In the genomic region with DNA sequence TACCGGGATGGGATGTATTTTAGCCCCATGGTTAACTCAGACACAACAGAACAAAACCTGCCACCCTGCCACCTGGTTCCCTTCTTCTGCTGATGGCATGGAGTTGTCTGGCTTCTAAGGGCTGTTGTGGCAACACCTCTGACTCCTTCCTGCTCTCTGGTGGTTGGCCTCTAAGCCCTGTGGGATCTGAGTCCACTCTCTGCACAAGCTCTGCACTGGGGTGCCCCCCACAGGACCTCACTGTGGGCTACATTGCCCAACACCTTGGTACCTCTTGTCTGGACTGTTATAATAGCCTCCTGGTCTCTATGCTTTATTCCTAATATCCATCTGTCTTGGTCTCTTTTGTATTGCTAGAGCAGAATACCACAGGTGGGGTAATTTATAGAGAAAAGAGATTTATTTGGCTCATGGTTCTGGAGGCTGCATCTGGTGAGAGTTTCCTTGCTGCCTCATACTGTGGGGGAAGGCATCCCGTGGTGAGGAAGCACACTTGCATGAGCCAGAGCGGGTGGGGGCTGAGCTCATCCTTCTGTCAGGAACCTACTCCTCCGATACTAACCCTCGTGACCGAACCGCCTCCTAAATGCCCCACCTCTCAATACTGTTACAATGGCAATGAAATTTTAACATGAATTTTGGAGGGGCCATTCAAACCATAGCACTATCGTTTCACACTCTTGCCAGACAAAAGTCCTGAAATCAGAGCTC, we compare ENCODE assay signal across 15 cellular contexts.
"Had no signal": no experiment of that assay in that cellular context is flagged by ENCODE, and none has a peak within 500 bp of the region (broad histone marks: within the 10 kb centered on the region; RNA-seq: fewer than 3 reads in every experiment).

No MANE protein-coding gene starts in this region.

- H3K4me1 ChIP-seq: lower lobe of right lung, upper lobe of left lung had no signal

- H3K4me3 ChIP-seq: lower lobe of right lung, mucosa of descending colon, upper lobe of left lung had no signal

- H3K9me3 Mint-ChIP-seq: activated naive CD4-positive, alpha-beta T cell treated with anti-CD3 and anti-CD28 coated beads, Interleukin-2, amount 50 U/mL, for 24 hours; T-helper 2 cell treated with Interferon-gamma antibody and Interleukin-4, amounts not matched to agents 5 μg/mL and 100 μg/mL, for 36 hours had no signal

- H3K27me3 Mint-ChIP-seq: effector memory CD8-positive, alpha-beta T cell had no signal

- DNase-seq: activated effector memory CD4-positive, alpha-beta T cell treated with Interleukin-2 at 50 U/mL for 16 hours; amniotic stem cell; effector memory CD8-positive, alpha-beta T cell; immature natural killer cell; left cardiac atrium; lower lobe of right lung; mucosa of descending colon; naive thymus-derived CD8-positive, alpha-beta T cell; stimulated activated CD4-positive, alpha-beta T cell treated with anti-CD3 and anti-CD28 coated beads, Interleukin-12 subunit alpha, Interleukin-12 subunit beta, amount 100 ng/mL, for 4 hours; stimulated activated naive CD4-positive, alpha-beta T cell; upper lobe of left lung had no signal

- H3K27me3 ChIP-seq: upper lobe of left lung had no signal

- ATAC-seq: activated CD4-positive, CD25-positive, alpha-beta regulatory T cell treated with anti-CD3 and anti-CD28 coated beads, Interleukin-2, amount 50 U/mL, for 24 hours; effector memory CD8-positive, alpha-beta T cell; lower lobe of right lung; mucosa of descending colon; naive thymus-derived CD8-positive, alpha-beta T cell had no signal

- H3K36me3 Mint-ChIP-seq: activated naive CD4-positive, alpha-beta T cell treated with anti-CD3 and anti-CD28 coated beads, Interleukin-2, amount 50 U/mL, for 24 hours; brain had no signal

- H3K27ac Mint-ChIP-seq: activated naive CD4-positive, alpha-beta T cell treated with anti-CD3 and anti-CD28 coated beads, Interleukin-2, amount 50 U/mL, for 24 hours; brain; effector memory CD8-positive, alpha-beta T cell; immature natural killer cell; naive thymus-derived CD8-positive, alpha-beta T cell; T-helper 2 cell treated with Interferon-gamma antibody and Interleukin-4, amounts not matched to agents 5 μg/mL and 100 μg/mL, for 36 hours had no signal

- H3K9me3 ChIP-seq: lower lobe of right lung, mucosa of descending colon, upper lobe of left lung had no signal

- H3K4me3 Mint-ChIP-seq: activated naive CD4-positive, alpha-beta T cell treated with anti-CD3 and anti-CD28 coated beads, Interleukin-2, amount 50 U/mL, for 24 hours; brain; effector memory CD8-positive, alpha-beta T cell; immature natural killer cell; naive thymus-derived CD8-positive, alpha-beta T cell; T-helper 2 cell treated with Interferon-gamma antibody and Interleukin-4, amounts not matched to agents 5 μg/mL and 100 μg/mL, for 36 hours had no signal

- H3K27ac ChIP-seq: lower lobe of right lung, upper lobe of left lung had no signal

- H3K36me3 ChIP-seq: lower lobe of right lung, upper lobe of left lung had no signal

- H3K4me1 Mint-ChIP-seq: activated naive CD4-positive, alpha-beta T cell treated with anti-CD3 and anti-CD28 coated beads, Interleukin-2, amount 50 U/mL, for 24 hours; brain; immature natural killer cell; naive thymus-derived CD8-positive, alpha-beta T cell had no signal
